In the genomic region with DNA sequence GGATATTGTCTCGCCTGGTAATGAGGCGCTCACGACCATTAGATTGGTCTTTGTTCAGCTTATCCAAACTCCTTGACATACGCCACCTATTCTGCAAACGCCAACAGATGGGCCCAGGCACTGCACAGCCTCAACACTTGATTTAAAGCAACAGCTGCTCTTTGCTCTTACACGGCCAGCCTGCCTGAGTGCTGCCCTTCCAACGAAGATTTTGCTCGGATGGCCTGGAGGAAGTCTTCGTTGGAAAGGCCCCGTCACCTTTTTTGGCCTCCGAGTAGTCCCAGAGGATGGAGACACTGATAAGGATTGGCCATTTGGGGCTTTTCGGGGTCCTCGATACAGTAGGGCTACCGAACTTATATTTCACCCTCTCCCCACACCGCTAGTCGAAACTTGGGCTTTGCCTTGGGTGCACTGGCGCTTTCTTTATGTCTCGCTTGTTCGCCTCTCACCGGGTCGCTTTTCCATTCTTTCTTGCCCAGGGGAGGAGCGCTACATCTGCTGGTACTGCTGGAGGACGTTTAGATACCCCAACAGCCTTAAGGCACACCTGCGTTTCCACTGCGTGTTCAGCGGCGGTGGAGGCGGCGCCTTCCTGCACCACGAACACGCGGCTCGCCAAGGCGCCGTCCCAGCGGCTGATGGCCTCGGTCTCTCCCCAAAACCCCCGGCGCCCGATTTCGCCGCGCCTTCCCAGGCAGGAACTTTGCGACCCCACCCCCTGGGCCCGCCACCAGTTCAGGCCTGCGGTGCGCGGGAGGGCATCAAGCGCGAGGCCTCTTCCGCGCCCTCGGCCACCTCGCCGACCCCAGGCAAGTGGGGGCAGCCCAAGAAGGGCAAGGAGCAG, we compare ENCODE assay signal across 10 cellular contexts. TPM values are rescaled to one million over a fixed set of nuclear protein-coding genes. Genes with fewer than 3 reads are reported as not detected.
DNase-seq lines count a peak whose midpoint lies in the region; ATAC-seq and FAIRE-seq lines count a peak whose summit lies in the region.
"Had no signal": no experiment of that assay in that cellular context is flagged by ENCODE, and none has a peak within 500 bp of the region (broad histone marks: within the 10 kb centered on the region; RNA-seq: fewer than 3 reads in every experiment).

No MANE protein-coding gene starts in this region.

- H3K79me1 ChIP-seq in neuronal stem cell (ENCODE audit: low read depth, low read length), result peaks cover 2% of the 10 kb centered on the region

- H3K27me3 ChIP-seq in adipocyte (replicated peaks; ENCODE audit: control insufficient read depth, insufficient read depth, low read length), result peaks cover 93% of the 10 kb centered on the region
- peaks cover 47 to 98% (median 81%) of the 10 kb centered on the region in 3 experiments for H3K27me3 ChIP-seq in neuronal stem cell (ENCODE audit: control insufficient read depth in 3 of 3, insufficient read depth in 3 of 3, low read depth in 1 of 3, low read length in 3 of 3)
- H3K27me3 ChIP-seq in Karpas-422 (ENCODE audit: low read length), result no peaks in the 10 kb centered on the region

- no peak overlapping the region for H2BK5ac ChIP-seq in neuronal stem cell (ENCODE audit: low read length)

- H3K4me1 ChIP-seq in adipocyte (ENCODE audit: control insufficient read depth, insufficient read depth, low read length), result no peaks in the 10 kb centered on the region
- H3K4me1 ChIP-seq in neuronal stem cell (ENCODE audit: control insufficient read depth in 2 of 2, insufficient read depth in 1 of 2, low read depth in 1 of 2, low read length in 2 of 2), result peaks cover 0 to 10% of the 10 kb centered on the region in 2 donors
- no peaks in the 10 kb centered on the region for H3K4me1 ChIP-seq in Karpas-422 (ENCODE audit: low read length)

- no peaks in the 10 kb centered on the region for H4K20me1 ChIP-seq in Karpas-422 (ENCODE audit: insufficient read depth, low read depth, low read length)

- H4K8ac ChIP-seq in neuronal stem cell (ENCODE audit: low read depth, low read length), result no peak overlapping the region

- no peak overlapping the region for H2BK15ac ChIP-seq in neuronal stem cell (ENCODE audit: low read length)

- no peak for FAIRE-seq in GM19239 (lab: Jason Lieb, UNC)
- FAIRE-seq: endometrium had no signal

- peak overlapping the region; percentile 61 for H3K4ac ChIP-seq in neuronal stem cell (ENCODE audit: low read length)

- ATAC-seq in HG02678 (IDR thresholded peaks at IDR 0.05; ENCODE audit: unreplicated experiment), result peak; percentile 11
- ATAC-seq: K562 had no signal

- H3K27ac ChIP-seq in neuronal stem cell (replicated peaks; ENCODE audit: low read length) (no peak overlapping the region), Karpas-422 (ENCODE audit: low read length) (no peak overlapping the region)

- no peak overlapping the region for H4K91ac ChIP-seq in neuronal stem cell (ENCODE audit: low read depth, low read length, poor library complexity)

- peak overlapping the region; percentile 89 for H2BK12ac ChIP-seq in neuronal stem cell (ENCODE audit: low read length)

- peak overlapping the region; percentile 95 for H3K18ac ChIP-seq in neuronal stem cell (ENCODE audit: low read length)

- no CpG with 5 or more reads among the region's 55 CpGs for WGBS in neuronal stem cell (ENCODE audit: extremely low coverage in 2 of 2, insufficient read length in 2 of 2, insufficient replicate concordance in 1 of 2), 2 donors

- H3K4me3 ChIP-seq in adipocyte (ENCODE audit: low read length) (peak overlapping the region; percentile 48), neuronal stem cell (ENCODE audit: low read length in 2 of 2) (peak overlapping the region; percentile 43 to 71), Karpas-422 (ENCODE audit: low read length) (no peak overlapping the region)
- H3K4me3 ChIP-seq: K562 had no signal

- H3K9ac ChIP-seq in adipocyte (ENCODE audit: low read length), result no peak overlapping the region
- peak overlapping the region; percentile 80 for H3K9ac ChIP-seq in neuronal stem cell (ENCODE audit: low read depth, low read length, poor library complexity)
- H3K9ac ChIP-seq in Karpas-422 (ENCODE audit: low read length), result no peak overlapping the region

- no peak overlapping the region for H2BK120ac ChIP-seq in neuronal stem cell (ENCODE audit: low read depth, low read length)

- H3K4me2 ChIP-seq in neuronal stem cell (ENCODE audit: insufficient read depth, low read length, poor library complexity, severe bottlenecking), result peak overlapping the region; percentile 93
- no peak overlapping the region for H3K4me2 ChIP-seq in Karpas-422 (ENCODE audit: low read depth, low read length, poor library complexity, severe bottlenecking)

- peak overlapping the region; percentile 97 for H3K23ac ChIP-seq in neuronal stem cell (ENCODE audit: low read depth, low read length, poor library complexity)

- no peaks in the 10 kb centered on the region for H3K79me2 ChIP-seq in Karpas-422 (ENCODE audit: low read length)

- no peaks in the 10 kb centered on the region for H3K36me3 ChIP-seq in adipocyte (ENCODE audit: control insufficient read depth, insufficient read depth, low read length, severe bottlenecking)
- no peaks in the 10 kb centered on the region for H3K36me3 ChIP-seq in neuronal stem cell (replicated peaks in 1 of 2; ENCODE audit: control insufficient read depth in 2 of 2, insufficient read depth in 2 of 2, low read length in 2 of 2)
- no peaks in the 10 kb centered on the region for H3K36me3 ChIP-seq in Karpas-422 (ENCODE audit: insufficient read depth, low read length)

- peak overlapping the region; percentile 44 for H2AK5ac ChIP-seq in neuronal stem cell (ENCODE audit: low read depth, low read length)

- H3K9me3 ChIP-seq in adipocyte (ENCODE audit: control insufficient read depth, low read length) (no peaks in the 10 kb centered on the region), neuronal stem cell (replicated peaks in 1 of 2; ENCODE audit: control insufficient read depth in 2 of 2, insufficient read depth in 1 of 2, low read depth in 1 of 2, low read length in 2 of 2) (peaks cover 0 to 6% of the 10 kb centered on the region in 2 donors), Karpas-422 (ENCODE audit: low read length) (no peaks in the 10 kb centered on the region)

- peak; percentile 44 for DNase-seq in GF-D8 (lab: John Stamatoyannopoulos, UW)
- no peak for DNase-seq in adipocyte (ENCODE audit: low read depth)
- no peak for DNase-seq in neuronal stem cell (ENCODE audit: low spot score)
- no peak for DNase-seq in GM19239 (ENCODE audit: insufficient read length, low spot score)
- no peak for DNase-seq in pons (ENCODE audit: low spot score)
- no peak for DNase-seq in SHP77 treated with DMSO at 0.1 percent for 48 hours (lab: John Stamatoyannopoulos, UW)
- DNase-seq in Karpas-422, result no peak

- H2AFZ ChIP-seq in neuronal stem cell (ENCODE audit: low read length) (peak overlapping the region; percentile 99), Karpas-422 (ENCODE audit: low read length) (no peak overlapping the region)

- no peak overlapping the region for H3K14ac ChIP-seq in neuronal stem cell (ENCODE audit: low read length)

- no peaks in the 10 kb centered on the region for H3K9me2 ChIP-seq in Karpas-422 (replicated peaks; ENCODE audit: insufficient read depth, low read length)

RNA-seq across cellular contexts. Expression of gene PRDM13, which starts 6.1 kb away (rescaled TPM):
- not detected for polyA plus RNA-seq in neuronal stem cell (2013, experiment 1 of 2)
- 0.03 TPM for polyA plus RNA-seq in neuronal stem cell (2013, experiment 2 of 2)
- total RNA-seq in Karpas-422 (2014; rRNA removed; shearing (Covaris generic); ENCODE audit: low replicate concordance), result not detected in 2 replicates
- total RNA-seq: K562 had no signal
- polyA plus RNA-seq: K562 had no signal

RNA-seq across cellular contexts. Expression of gene CCNC, which starts 44.3 kb away (rescaled TPM):
- 49.0 TPM for polyA plus RNA-seq in neuronal stem cell (2013, experiment 1 of 2)
- 51.0 TPM for polyA plus RNA-seq in neuronal stem cell (2013, experiment 2 of 2)
- 65.0 and 104 TPM in 2 replicates for total RNA-seq in Karpas-422 (2014; rRNA removed; shearing (Covaris generic); ENCODE audit: low replicate concordance)
